Comparison of ENCODE assay signal across 8 cellular contexts in the genomic region with DNA sequence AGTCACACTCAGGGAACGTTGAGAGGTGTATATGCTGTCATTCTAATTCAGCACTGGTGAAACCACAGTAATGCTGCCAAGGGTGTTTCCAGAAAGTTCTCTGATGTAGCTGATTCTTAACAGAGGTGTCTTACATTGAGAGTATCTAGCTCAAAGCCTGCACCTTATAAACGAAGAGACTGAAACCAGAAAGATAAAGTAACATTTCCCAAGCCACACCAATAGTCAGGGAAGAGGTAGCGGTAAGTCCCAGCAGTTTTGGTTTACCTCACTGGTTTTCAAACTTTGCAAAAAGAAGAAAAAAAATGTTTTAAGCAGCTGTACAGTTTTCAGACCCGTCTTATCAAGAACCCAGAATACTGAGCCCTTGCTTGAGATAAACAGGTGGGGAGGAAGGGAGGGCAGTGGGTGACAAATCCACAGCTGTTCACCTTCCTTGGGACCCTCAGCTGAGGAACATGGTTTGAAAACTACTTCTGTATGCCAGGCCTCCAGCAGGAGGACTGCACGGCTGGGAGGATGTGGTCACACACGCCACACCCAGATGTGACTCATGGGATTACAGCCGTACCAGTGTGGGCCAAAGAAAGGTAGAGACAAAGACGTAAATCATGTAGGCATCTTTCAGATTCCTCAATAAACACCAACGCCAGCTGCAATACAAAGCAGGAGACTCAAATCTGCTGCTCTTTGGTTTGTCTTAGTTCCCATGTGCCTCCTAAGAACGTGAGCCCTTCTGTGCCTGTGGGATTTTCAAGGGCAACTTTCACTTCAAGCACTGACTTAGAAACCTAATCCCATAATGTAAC.
DNase-seq lines count a peak whose midpoint lies in the region; ATAC-seq, FAIRE-seq and TF ChIP-seq lines count a peak whose summit lies in the region.

No MANE protein-coding gene starts in this region.

- peaks cover 15% of the 10 kb centered on the region for H3K4me1 Mint-ChIP-seq in nephron progenitor cell

- TF ChIP-seq CTCF in DOHH2 (IDR thresholded peaks at IDR 0.05; ENCODE audit: low read depth, low read length, poor library complexity, severe bottlenecking) (peak; percentile 8), left lung (IDR thresholded peaks at IDR 0.05) (no peak), nephron progenitor cell (IDR thresholded peaks at IDR 0.05) (no peak)

- no peaks in the 10 kb centered on the region for H4K20me1 ChIP-seq in DOHH2 (ENCODE audit: control insufficient read depth, insufficient read depth, low read depth, low read length)

- peak; percentile 90 for DNase-seq in HTR-8/SVneo (ENCODE audit: insufficient read length, low spot score)
- peak; percentile 72 for DNase-seq in T1000 (lab: John Stamatoyannopoulos, UW)
- DNase-seq in astrocyte of the hippocampus (ENCODE audit: low read depth, low spot score) = peak; percentile 96
- peak; percentile 77 to 78 for DNase-seq in left lung
- peak; percentile 62 to 69 for DNase-seq in stimulated activated CD8-positive, alpha-beta memory T cell treated with anti-CD3 and anti-CD28 coated beads, Interleukin-2, amount 100 ng/mL, for 48 hours (ENCODE audit: low read depth in 2 of 2)
- DNase-seq in nephron progenitor cell = no peak

- H3K9me3 Mint-ChIP-seq in nephron progenitor cell = no peaks in the 10 kb centered on the region

- peak; percentile 81 for ATAC-seq in GM21447 (IDR thresholded peaks at IDR 0.05; ENCODE audit: unreplicated experiment)
- ATAC-seq in left lung = peak; percentile 85

- H3K9me2 ChIP-seq in DOHH2 (replicated peaks; ENCODE audit: control insufficient read depth, low read length) = no peaks in the 10 kb centered on the region

- H3K27ac Mint-ChIP-seq in nephron progenitor cell = no peak overlapping the region

- H3K79me2 ChIP-seq in DOHH2 (ENCODE audit: control insufficient read depth, low read length) = peaks cover 18% of the 10 kb centered on the region

- no peaks in the 10 kb centered on the region for H3K27me3 ChIP-seq in DOHH2 (ENCODE audit: control insufficient read depth, low read length)
- no peaks in the 10 kb centered on the region for H3K27me3 ChIP-seq in left lung

- peaks cover 95% of the 10 kb centered on the region for H3K36me3 ChIP-seq in DOHH2 (ENCODE audit: control insufficient read depth, low read length)
- H3K36me3 ChIP-seq in left lung = peaks cover 0 to 8% of the 10 kb centered on the region in 2 donors

- peak overlapping the region; percentile 71 for H3K4me2 ChIP-seq in DOHH2 (ENCODE audit: low read length)

- peak; percentile 89 for FAIRE-seq in HTR-8/SVneo (lab: Jason Lieb, UNC)

- peak overlapping the region; percentile 46 for H3K4me3 ChIP-seq in DOHH2 (ENCODE audit: low read length)
- H3K4me3 ChIP-seq in left lung = no peak overlapping the region

- H3F3A ChIP-seq in DOHH2 (ENCODE audit: control insufficient read depth, insufficient read depth) = peaks cover 49% of the 10 kb centered on the region

- no peaks in the 10 kb centered on the region for H3K36me3 Mint-ChIP-seq in nephron progenitor cell (ENCODE audit: low read depth)

- H3K4me1 ChIP-seq in DOHH2 (ENCODE audit: control insufficient read depth, low read length) = peaks cover 76% of the 10 kb centered on the region
- H3K4me1 ChIP-seq in left lung = peaks cover 18 to 31% of the 10 kb centered on the region in 2 donors

- no peaks in the 10 kb centered on the region for H3K27me3 Mint-ChIP-seq in nephron progenitor cell (ENCODE audit: low read depth, poor library complexity)

- no peaks in the 10 kb centered on the region for H3K9me3 ChIP-seq in DOHH2 (ENCODE audit: control insufficient read depth, insufficient read depth, low read length)
- no peaks in the 10 kb centered on the region for H3K9me3 ChIP-seq in left lung

- no peak overlapping the region for H3K4me3 Mint-ChIP-seq in nephron progenitor cell

- intact Hi-C loops in left lung (cut with DNase I) = loop anchor here in 1 of 2 donors (5.0 kb wide), 1 partner anchor 251 kb away; no protein-coding TSS in a partner anchor

- peak overlapping the region; percentile 95 for H3K27ac ChIP-seq in DOHH2 (ENCODE audit: low read depth, low read length)
- H3K27ac ChIP-seq in left lung = peak overlapping the region; percentile 9 to 53
